In genomic region chr12:6723607-6724408, GRCh38 we compare ENCODE assay signal across 1 cellular context.
A peak's percentile ranks its signal among the peaks of the same experiment; 100 is the strongest.
TF ChIP-seq lines count a peak whose summit lies in the region.

A gene with protein sequence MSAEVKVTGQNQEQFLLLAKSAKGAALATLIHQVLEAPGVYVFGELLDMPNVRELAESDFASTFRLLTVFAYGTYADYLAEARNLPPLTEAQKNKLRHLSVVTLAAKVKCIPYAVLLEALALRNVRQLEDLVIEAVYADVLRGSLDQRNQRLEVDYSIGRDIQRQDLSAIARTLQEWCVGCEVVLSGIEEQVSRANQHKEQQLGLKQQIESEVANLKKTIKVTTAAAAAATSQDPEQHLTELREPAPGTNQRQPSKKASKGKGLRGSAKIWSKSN (plus strand): TSS chr12:6724046. CDS start chr12:6724657, 611 bp downstream.

TF ChIP-seq in HepG2, 621 proteins besides CTCF, POLR2A, EP300 and RAD21 (continued from another document and continues in another):
- TF ChIP-seq, protein P1, sequence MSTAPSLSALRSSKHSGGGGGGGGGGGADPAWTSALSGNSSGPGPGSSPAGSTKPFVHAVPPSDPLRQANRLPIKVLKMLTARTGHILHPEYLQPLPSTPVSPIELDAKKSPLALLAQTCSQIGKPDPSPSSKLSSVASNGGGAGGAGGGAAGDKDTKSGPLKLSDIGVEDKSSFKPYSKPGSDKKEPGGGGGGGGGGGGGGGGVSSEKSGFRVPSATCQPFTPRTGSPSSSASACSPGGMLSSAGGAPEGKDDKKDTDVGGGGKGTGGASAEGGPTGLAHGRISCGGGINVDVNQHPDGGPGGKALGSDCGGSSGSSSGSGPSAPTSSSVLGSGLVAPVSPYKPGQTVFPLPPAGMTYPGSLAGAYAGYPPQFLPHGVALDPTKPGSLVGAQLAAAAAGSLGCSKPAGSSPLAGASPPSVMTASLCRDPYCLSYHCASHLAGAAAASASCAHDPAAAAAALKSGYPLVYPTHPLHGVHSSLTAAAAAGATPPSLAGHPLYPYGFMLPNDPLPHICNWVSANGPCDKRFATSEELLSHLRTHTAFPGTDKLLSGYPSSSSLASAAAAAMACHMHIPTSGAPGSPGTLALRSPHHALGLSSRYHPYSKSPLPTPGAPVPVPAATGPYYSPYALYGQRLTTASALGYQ (CRISPR knock-in tag; IDR thresholded peaks at IDR 0.05), result peak; percentile 43; the same call in 1 of the 2 replicates
- peak; percentile 70; the same call in 1 of the 2 replicates for TF ChIP-seq HBP1 (CRISPR knock-in tag; IDR thresholded peaks at IDR 0.05; ENCODE audit: low read depth)
- TF ChIP-seq SIN3A (IDR thresholded peaks at IDR 0.05; ENCODE audit: borderline replicate concordance, low read depth, low read length), result peak; percentile 86; the same call in 1 of the 2 replicates
- TF ChIP-seq MEIS1 (CRISPR knock-in tag; IDR thresholded peaks at IDR 0.05; ENCODE audit: borderline replicate concordance), result no peak; the same call in 1 of the 2 replicates
- peak; percentile 95 for TF ChIP-seq KDM5A (IDR thresholded peaks at IDR 0.05; ENCODE audit: borderline replicate concordance, low read length)
- TF ChIP-seq GPN1 (CRISPR knock-in tag; IDR thresholded peaks at IDR 0.05; ENCODE audit: borderline replicate concordance), result no peak
- TF ChIP-seq, protein P2, sequence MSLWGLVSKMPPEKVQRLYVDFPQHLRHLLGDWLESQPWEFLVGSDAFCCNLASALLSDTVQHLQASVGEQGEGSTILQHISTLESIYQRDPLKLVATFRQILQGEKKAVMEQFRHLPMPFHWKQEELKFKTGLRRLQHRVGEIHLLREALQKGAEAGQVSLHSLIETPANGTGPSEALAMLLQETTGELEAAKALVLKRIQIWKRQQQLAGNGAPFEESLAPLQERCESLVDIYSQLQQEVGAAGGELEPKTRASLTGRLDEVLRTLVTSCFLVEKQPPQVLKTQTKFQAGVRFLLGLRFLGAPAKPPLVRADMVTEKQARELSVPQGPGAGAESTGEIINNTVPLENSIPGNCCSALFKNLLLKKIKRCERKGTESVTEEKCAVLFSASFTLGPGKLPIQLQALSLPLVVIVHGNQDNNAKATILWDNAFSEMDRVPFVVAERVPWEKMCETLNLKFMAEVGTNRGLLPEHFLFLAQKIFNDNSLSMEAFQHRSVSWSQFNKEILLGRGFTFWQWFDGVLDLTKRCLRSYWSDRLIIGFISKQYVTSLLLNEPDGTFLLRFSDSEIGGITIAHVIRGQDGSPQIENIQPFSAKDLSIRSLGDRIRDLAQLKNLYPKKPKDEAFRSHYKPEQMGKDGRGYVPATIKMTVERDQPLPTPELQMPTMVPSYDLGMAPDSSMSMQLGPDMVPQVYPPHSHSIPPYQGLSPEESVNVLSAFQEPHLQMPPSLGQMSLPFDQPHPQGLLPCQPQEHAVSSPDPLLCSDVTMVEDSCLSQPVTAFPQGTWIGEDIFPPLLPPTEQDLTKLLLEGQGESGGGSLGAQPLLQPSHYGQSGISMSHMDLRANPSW (CRISPR knock-in tag; IDR thresholded peaks at IDR 0.05; ENCODE audit: borderline replicate concordance), result no peak; the same call in 1 of the 2 replicates
- no peak for TF ChIP-seq ZNF34 (CRISPR knock-in tag; IDR thresholded peaks at IDR 0.05; ENCODE audit: borderline replicate concordance)
- TF ChIP-seq ZBTB8A (CRISPR knock-in tag; IDR thresholded peaks at IDR 0.05; ENCODE audit: borderline replicate concordance, low read depth), result no peak; the same call in 1 of the 2 replicates
- TF ChIP-seq, protein P3, sequence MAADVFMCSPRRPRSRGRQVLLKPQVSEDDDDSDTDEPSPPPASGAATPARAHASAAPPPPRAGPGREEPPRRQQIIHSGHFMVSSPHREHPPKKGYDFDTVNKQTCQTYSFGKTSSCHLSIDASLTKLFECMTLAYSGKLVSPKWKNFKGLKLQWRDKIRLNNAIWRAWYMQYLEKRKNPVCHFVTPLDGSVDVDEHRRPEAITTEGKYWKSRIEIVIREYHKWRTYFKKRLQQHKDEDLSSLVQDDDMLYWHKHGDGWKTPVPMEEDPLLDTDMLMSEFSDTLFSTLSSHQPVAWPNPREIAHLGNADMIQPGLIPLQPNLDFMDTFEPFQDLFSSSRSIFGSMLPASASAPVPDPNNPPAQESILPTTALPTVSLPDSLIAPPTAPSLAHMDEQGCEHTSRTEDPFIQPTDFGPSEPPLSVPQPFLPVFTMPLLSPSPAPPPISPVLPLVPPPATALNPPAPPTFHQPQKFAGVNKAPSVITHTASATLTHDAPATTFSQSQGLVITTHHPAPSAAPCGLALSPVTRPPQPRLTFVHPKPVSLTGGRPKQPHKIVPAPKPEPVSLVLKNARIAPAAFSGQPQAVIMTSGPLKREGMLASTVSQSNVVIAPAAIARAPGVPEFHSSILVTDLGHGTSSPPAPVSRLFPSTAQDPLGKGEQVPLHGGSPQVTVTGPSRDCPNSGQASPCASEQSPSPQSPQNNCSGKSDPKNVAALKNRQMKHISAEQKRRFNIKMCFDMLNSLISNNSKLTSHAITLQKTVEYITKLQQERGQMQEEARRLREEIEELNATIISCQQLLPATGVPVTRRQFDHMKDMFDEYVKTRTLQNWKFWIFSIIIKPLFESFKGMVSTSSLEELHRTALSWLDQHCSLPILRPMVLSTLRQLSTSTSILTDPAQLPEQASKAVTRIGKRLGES (CRISPR knock-in tag; IDR thresholded peaks at IDR 0.05; ENCODE audit: borderline replicate concordance), result peak; percentile 61; the same call in 1 of the 2 replicates
- no peak for TF ChIP-seq ZNF652 (CRISPR knock-in tag; IDR thresholded peaks at IDR 0.05; ENCODE audit: borderline replicate concordance, low read depth)
- peak; percentile 99 for TF ChIP-seq ZNF574 (CRISPR knock-in tag; IDR thresholded peaks at IDR 0.05)
- peak; percentile 83; the same call in 1 of the 2 replicates for TF ChIP-seq ZNF142 (CRISPR knock-in tag; IDR thresholded peaks at IDR 0.05)
- TF ChIP-seq MED8 (CRISPR knock-in tag; IDR thresholded peaks at IDR 0.05; ENCODE audit: insufficient replicate concordance), result peak; percentile 73
- TF ChIP-seq PTBP1 (IDR thresholded peaks at IDR 0.05; ENCODE audit: low read depth, low read length, poor library complexity, severe bottlenecking), result no peak
- TF ChIP-seq ZSCAN9 (CRISPR knock-in tag; IDR thresholded peaks at IDR 0.05; ENCODE audit: borderline replicate concordance), result peak; percentile 94; the same call in 1 of the 2 replicates
- no peak for TF ChIP-seq ZFP62 (CRISPR knock-in tag; IDR thresholded peaks at IDR 0.05)
- TF ChIP-seq, protein P4, sequence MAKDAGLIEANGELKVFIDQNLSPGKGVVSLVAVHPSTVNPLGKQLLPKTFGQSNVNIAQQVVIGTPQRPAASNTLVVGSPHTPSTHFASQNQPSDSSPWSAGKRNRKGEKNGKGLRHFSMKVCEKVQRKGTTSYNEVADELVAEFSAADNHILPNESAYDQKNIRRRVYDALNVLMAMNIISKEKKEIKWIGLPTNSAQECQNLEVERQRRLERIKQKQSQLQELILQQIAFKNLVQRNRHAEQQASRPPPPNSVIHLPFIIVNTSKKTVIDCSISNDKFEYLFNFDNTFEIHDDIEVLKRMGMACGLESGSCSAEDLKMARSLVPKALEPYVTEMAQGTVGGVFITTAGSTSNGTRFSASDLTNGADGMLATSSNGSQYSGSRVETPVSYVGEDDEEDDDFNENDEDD (CRISPR knock-in tag; IDR thresholded peaks at IDR 0.05; ENCODE audit: borderline replicate concordance), result peak; percentile 96
- no peak for TF ChIP-seq FOXO4 (CRISPR knock-in tag; conservative IDR thresholded peaks at IDR 0.05)
- no peak for TF ChIP-seq SRSF1 (optimal IDR thresholded peaks at IDR 0.05; ENCODE audit: low read depth, low read length)
- no peak for TF ChIP-seq ZNF780A (CRISPR knock-in tag; IDR thresholded peaks at IDR 0.05)
- TF ChIP-seq ZBTB20 (CRISPR knock-in tag; IDR thresholded peaks at IDR 0.05; ENCODE audit: borderline replicate concordance, low read depth), result peak; percentile 78; the same call in 1 of the 2 replicates
- TF ChIP-seq, protein P5, sequence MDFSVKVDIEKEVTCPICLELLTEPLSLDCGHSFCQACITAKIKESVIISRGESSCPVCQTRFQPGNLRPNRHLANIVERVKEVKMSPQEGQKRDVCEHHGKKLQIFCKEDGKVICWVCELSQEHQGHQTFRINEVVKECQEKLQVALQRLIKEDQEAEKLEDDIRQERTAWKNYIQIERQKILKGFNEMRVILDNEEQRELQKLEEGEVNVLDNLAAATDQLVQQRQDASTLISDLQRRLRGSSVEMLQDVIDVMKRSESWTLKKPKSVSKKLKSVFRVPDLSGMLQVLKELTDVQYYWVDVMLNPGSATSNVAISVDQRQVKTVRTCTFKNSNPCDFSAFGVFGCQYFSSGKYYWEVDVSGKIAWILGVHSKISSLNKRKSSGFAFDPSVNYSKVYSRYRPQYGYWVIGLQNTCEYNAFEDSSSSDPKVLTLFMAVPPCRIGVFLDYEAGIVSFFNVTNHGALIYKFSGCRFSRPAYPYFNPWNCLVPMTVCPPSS (IDR thresholded peaks at IDR 0.05), result no peak
